In genomic region chr14:73785834-73786631, GRCh38 we compare ENCODE assay signal across 8 cellular contexts.
DNase-seq lines count a peak whose midpoint lies in the region; ATAC-seq and TF ChIP-seq lines count a peak whose summit lies in the region.

No MANE protein-coding gene starts in this region.

- peak in 5 of 7 experiments; percentile 23 to 58 (median 40) for TF ChIP-seq CTCF in body of pancreas (IDR thresholded peaks at IDR 0.05)

- in situ Hi-C loops in KBM-7 (cut with MboI; ENCODE audit: low pct_unique_long_range_greater_than_20kb, low sequenced_read_pairs): no loop called here

- DNase-seq in KBM-7 (peak; percentile 83), T1000 (lab: John Stamatoyannopoulos, UW) (peak; percentile 49), body of pancreas (peak; percentile 71 to 88 (median 80)), sciatic nerve (ENCODE audit: low spot score) (peak; percentile 86), NCI-H187 (lab: John Stamatoyannopoulos, UW) (no peak), NCI-H1930 (lab: John Stamatoyannopoulos, UW) (no peak)

- intact Hi-C loops in body of pancreas (cut with DNase I) (loop anchor here (5.0 kb wide), 1 partner anchor 44 kb away; no protein-coding TSS in a partner anchor), sciatic nerve (cut with DNase I) (no loop called here)

- no peaks in the 10 kb centered on the region for H3K27me3 ChIP-seq in body of pancreas

- peaks cover 50% of the 10 kb centered on the region for H3K4me1 ChIP-seq in body of pancreas

- ATAC-seq in GM18502 (IDR thresholded peaks at IDR 0.05; ENCODE audit: poor library complexity, unreplicated experiment) (peak; percentile 28), body of pancreas (peak; percentile 64), sciatic nerve (peak; percentile 86)

- peak overlapping the region; percentile 33 to 38 for H3K4me3 ChIP-seq in body of pancreas
- H3K4me3 ChIP-seq in iPS-11a (ENCODE audit: low read depth, low read length): peak overlapping the region; percentile 69

- no peaks in the 10 kb centered on the region for H3K36me3 ChIP-seq in body of pancreas (replicated peaks in 1 of 2; ENCODE audit: insufficient read depth in 1 of 2, low read depth in 2 of 2)

- peak; percentile 63 to 84 (median 82) for TF ChIP-seq POLR2A in body of pancreas (IDR thresholded peaks at IDR 0.05)

- 0 to 1% methylated on average over 32 to 35 of the region's 35 CpGs for WGBS in body of pancreas, 2 donors

- peak overlapping the region; percentile 86 to 96 (median 96) for H3K27ac ChIP-seq in body of pancreas

- H3K9me3 ChIP-seq in body of pancreas: no peaks in the 10 kb centered on the region

Comparison
In these comparisons a context has a peak if more than half of its experiments do, and no peak if none do; other contexts are left out.
1. ATAC-seq: peak in every context shown above with its lines; median percentile 86 in sciatic nerve; 64 in body of pancreas; 28 in GM18502.
2. DNase-seq: peak in KBM-7 (single experiment), T1000 (single experiment), body of pancreas (4 of 4) and sciatic nerve (single experiment); none in NCI-H187 (0 of 2) and NCI-H1930 (0 of 2).